ENCODE assay signal across 8 cellular contexts in genomic region chr5:169583424-169584215, GRCh38. TPM values are rescaled to one million over a fixed set of nuclear protein-coding genes. Genes with fewer than 3 reads are reported as not detected.
DNase-seq lines count a peak whose midpoint lies in the region; TF ChIP-seq lines count a peak whose summit lies in the region.

Gene SPDL1 (plus strand): TSS chr5:169583773. CDS start chr5:169588417, 4,644 bp downstream.

- CTCF ChIA-PET in activated naive CD4-positive, alpha-beta T cell treated with anti-CD3 and anti-CD28 coated beads, Interleukin-2, amount 10 ng/mL, durations not matched to agents 7 days and 5 days (lab: Charles Lee): interaction anchor here (0.6 to 1.6 kb wide), 2 partner anchors 89 to 1760 kb away, joined by 3 read pairs; no protein-coding TSS in a partner anchor

- peaks cover 19% of the 10 kb centered on the region for H3K4me1 ChIP-seq in suprapubic skin

- TF ChIP-seq POLR2A in NB4 (IDR thresholded peaks at IDR 0.05; ENCODE audit: extremely low read depth, insufficient read length): peak; percentile 89
- peak in 1 of 2 donors; percentile 21 for TF ChIP-seq POLR2A in suprapubic skin (IDR thresholded peaks at IDR 0.05)

- no peak for TF ChIP-seq CTCF in HFFc6 (IDR thresholded peaks at IDR 0.05)
- no peak for TF ChIP-seq CTCF in NB4 (IDR thresholded peaks at IDR 0.05; ENCODE audit: low read depth, low read length)
- TF ChIP-seq CTCF in suprapubic skin (IDR thresholded peaks at IDR 0.05): no peak

- peaks cover 6% of the 10 kb centered on the region; the same call in 1 of the 2 replicates for H3K27me3 Mint-ChIP-seq in HFFc6 (ENCODE audit: insufficient read depth)
- peaks cover 15% of the 10 kb centered on the region for H3K27me3 Mint-ChIP-seq in activated naive CD4-positive, alpha-beta T cell treated with anti-CD3 and anti-CD28 coated beads, Interleukin-2, amount 10 ng/mL, durations not matched to agents 7 days and 5 days

- H3K27ac ChIP-seq in SK-N-MC (peak within 1 kb of the TSS; percentile 78), suprapubic skin (peak within 1 kb of the TSS; percentile 75)

- H3K36me3 ChIP-seq in SK-N-MC (ENCODE audit: insufficient read depth, low read length) (peaks cover 12% of the 10 kb centered on the region), suprapubic skin (peaks cover 3% of the 10 kb centered on the region)

- H3K9me3 Mint-ChIP-seq in HFFc6: peaks cover 3% of the 10 kb centered on the region; the same call in 1 of the 2 replicates
- no peaks in the 10 kb centered on the region for H3K9me3 Mint-ChIP-seq in activated naive CD4-positive, alpha-beta T cell treated with anti-CD3 and anti-CD28 coated beads, Interleukin-2, amount 10 ng/mL, durations not matched to agents 7 days and 5 days

- peak within 1 kb of the TSS; percentile 95 for H3K4me3 Mint-ChIP-seq in HFFc6
- peak within 1 kb of the TSS; percentile 99 for H3K4me3 Mint-ChIP-seq in activated naive CD4-positive, alpha-beta T cell treated with anti-CD3 and anti-CD28 coated beads, Interleukin-2, amount 10 ng/mL, durations not matched to agents 7 days and 5 days

- peaks cover 68% of the 10 kb centered on the region for H3K4me1 Mint-ChIP-seq in HFFc6 (ENCODE audit: low read depth)
- peaks cover 39% of the 10 kb centered on the region for H3K4me1 Mint-ChIP-seq in activated naive CD4-positive, alpha-beta T cell treated with anti-CD3 and anti-CD28 coated beads, Interleukin-2, amount 10 ng/mL, durations not matched to agents 7 days and 5 days

- H3K36me3 Mint-ChIP-seq in HFFc6 (ENCODE audit: low read depth): peaks cover 42% of the 10 kb centered on the region
- H3K36me3 Mint-ChIP-seq in activated naive CD4-positive, alpha-beta T cell treated with anti-CD3 and anti-CD28 coated beads, Interleukin-2, amount 10 ng/mL, durations not matched to agents 7 days and 5 days: peaks cover 15% of the 10 kb centered on the region

- H3K9me3 ChIP-seq in SK-N-MC (ENCODE audit: low read depth, low read length): no peaks in the 10 kb centered on the region
- no peaks in the 10 kb centered on the region for H3K9me3 ChIP-seq in suprapubic skin

- H3K4me3 ChIP-seq in NB4 (ENCODE audit: low read depth, low read length): peak within 1 kb of the TSS; percentile 89
- H3K4me3 ChIP-seq in SK-N-MC: peak within 1 kb of the TSS; percentile 97
- peak within 1 kb of the TSS; percentile 88 for H3K4me3 ChIP-seq in suprapubic skin

- DNase-seq in GM04503 (ENCODE audit: low read depth) (peak; percentile 71), HFFc6 (peak; percentile 94), NB4 (ENCODE audit: low read depth) (peak; percentile 94), SK-N-MC (ENCODE audit: low read depth, low spot score) (peak; percentile 77), germinal center (ENCODE audit: low spot score) (peak; percentile 95), non-pigmented ciliary epithelial cell (ENCODE audit: low read depth) (peak; percentile 83), suprapubic skin (ENCODE audit: low spot score in 2 of 2) (peak; percentile 96 to 97)
- peak; percentile 96 for DNase-seq in activated naive CD4-positive, alpha-beta T cell treated with anti-CD3 and anti-CD28 coated beads, Interleukin-2, amount 10 ng/mL, durations not matched to agents 7 days and 5 days

- WGBS in suprapubic skin: under 1% methylated on average over 45 of the region's 53 CpGs

- TF ChIP-seq EP300 in suprapubic skin (IDR thresholded peaks at IDR 0.05): no peak

- peak within 1 kb of the TSS; percentile 95 for H3K27ac Mint-ChIP-seq in HFFc6
- peak within 1 kb of the TSS; percentile 95 for H3K27ac Mint-ChIP-seq in activated naive CD4-positive, alpha-beta T cell treated with anti-CD3 and anti-CD28 coated beads, Interleukin-2, amount 10 ng/mL, durations not matched to agents 7 days and 5 days

- H3K27me3 ChIP-seq in suprapubic skin: no peaks in the 10 kb centered on the region

- peak within 1 kb of the TSS; percentile 99 for H3K9ac ChIP-seq in SK-N-MC (ENCODE audit: insufficient read length)

RNA-seq across cellular contexts. Expression of gene SPDL1, which starts in this region (rescaled TPM):
- 100 to 1,000 TPM in 2 of 6 experiments, 10 to 100 TPM in 4; 68.8 to 121 (median 74.4) TPM for total RNA-seq in HFFc6 (2021; fragmentation: NEBNext Ultra II Directional; extraction: Animal tissue kit (Norgen Biotek cat#: 25700))
- 1 to 10 TPM; 6.4 to 9.4 (median 7.3) TPM for total RNA-seq in suprapubic skin

Comparison
In these comparisons a context has a peak if more than half of its experiments do, and no peak if none do; other contexts are left out.
1. Peak in every context shown above with its lines: DNase-seq, H3K4me3 ChIP-seq and H3K27ac ChIP-seq.
2. RNA of gene SPDL1 (total RNA-seq): 68.8 to 121 TPM in HFFc6; 6.4 to 9.4 TPM in suprapubic skin; every median in the first group is over 4 times any median in the second.